ENCODE assay signal across 14 cellular contexts in the genomic region with DNA sequence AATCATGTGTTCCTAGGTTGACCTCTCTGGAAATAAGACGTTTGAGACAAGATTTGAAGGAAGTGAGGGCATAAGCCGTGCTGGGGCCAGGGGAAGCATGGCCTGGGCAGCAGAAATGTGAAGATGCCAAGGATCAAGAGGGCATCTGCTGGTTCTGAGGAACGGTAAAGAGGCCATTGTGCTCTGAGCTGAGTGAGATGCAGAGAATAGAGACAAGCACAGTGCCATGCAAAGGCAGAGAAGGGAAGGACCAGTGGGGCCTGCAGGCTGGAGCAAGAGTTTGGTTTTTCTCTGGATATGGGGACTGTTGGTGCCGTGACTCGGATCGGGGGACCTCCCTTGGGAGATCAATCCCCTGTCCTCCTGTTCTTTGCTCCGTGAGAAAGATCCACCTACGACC. TPM values are rescaled to one million over a fixed set of nuclear protein-coding genes. Genes with fewer than 3 reads are reported as not detected.
DNase-seq lines count a peak whose midpoint lies in the region; ATAC-seq, FAIRE-seq and TF ChIP-seq lines count a peak whose summit lies in the region.
"Had no signal": no experiment of that assay in that cellular context is flagged by ENCODE, and none has a peak within 500 bp of the region (broad histone marks: within the 10 kb centered on the region; RNA-seq: fewer than 3 reads in every experiment).

No MANE protein-coding gene starts in this region.

- H3K27me3 ChIP-seq in A673 (replicated peaks; ENCODE audit: insufficient read depth, low read depth, low read length, poor library complexity), result no peaks in the 10 kb centered on the region
- peaks cover 0 to 3% of the 10 kb centered on the region in 2 experiments; a peak in 1 of 4 replicates for H3K27me3 ChIP-seq in GM12878 (replicated peaks in 1 of 2; ENCODE audit: control insufficient read depth in 2 of 2, insufficient read depth in 2 of 2, low read length in 1 of 2)
- no peaks in the 10 kb centered on the region for H3K27me3 ChIP-seq in tibial nerve
- no peaks in the 10 kb centered on the region for H3K27me3 ChIP-seq in osteoblast (ENCODE audit: insufficient read depth, low read length)
- H3K27me3 ChIP-seq: BLaER1, gastrocnemius medialis, right atrium auricular region, testis had no signal

- no peak for TF ChIP-seq POLR2A in GM12878 (IDR thresholded peaks at IDR 0.05; ENCODE audit: low read depth, low read length)
- no peak for TF ChIP-seq POLR2A in tibial nerve (IDR thresholded peaks at IDR 0.05)

- H3K4me1 ChIP-seq in A673 (ENCODE audit: insufficient read depth, low read length, poor library complexity, severe bottlenecking) (peaks cover 27% of the 10 kb centered on the region), GM12878 (ENCODE audit: control insufficient read depth, insufficient read depth, low read length) (no peaks in the 10 kb centered on the region), tibial nerve (no peaks in the 10 kb centered on the region), osteoblast (ENCODE audit: insufficient read depth, low read length) (no peaks in the 10 kb centered on the region)
- H3K4me1 ChIP-seq: BLaER1, gastrocnemius medialis, right atrium auricular region, testis had no signal

- H2AFZ ChIP-seq in GM12878 (ENCODE audit: control insufficient read depth, low read depth, low read length), result no peak overlapping the region
- H2AFZ ChIP-seq in osteoblast (ENCODE audit: low read length), result no peak overlapping the region

- H3K36me3 ChIP-seq in A673 (ENCODE audit: insufficient read depth, low read length, poor library complexity, severe bottlenecking) (no peaks in the 10 kb centered on the region), GM12878 (ENCODE audit: control insufficient read depth in 2 of 2, insufficient read depth in 2 of 2, low read length in 1 of 2) (no peaks in the 10 kb centered on the region), tibial nerve (no peaks in the 10 kb centered on the region), osteoblast (ENCODE audit: insufficient read depth, low read length) (no peaks in the 10 kb centered on the region)
- H3K36me3 ChIP-seq: BLaER1, gastrocnemius medialis, right atrium auricular region had no signal

- RAD21 ChIA-PET in GM12878 (lab: Charles Lee; ENCODE audit: unreplicated experiment), result interaction anchor here (0.9 to 2.7 kb wide), 21 partner anchors 17 to 352 kb away, joined by 3 to 184 read pairs (median 12); partner anchors contain the start of gene SMPDL3A

- intact Hi-C loops in A673 (cut with micrococcal nuclease; ENCODE audit: unreplicated experiment), result loop anchor here (1.0 to 10.0 kb wide), 7 partner anchors 31 to 435 kb away; partner anchors contain the start of gene PKIB
- intact Hi-C loops in GM12878 (cut with micrococcal nuclease; ENCODE audit: unreplicated experiment), result loop anchor here (1.0 kb wide), 2 partner anchors 96 to 110 kb away; no protein-coding TSS in a partner anchor

- H3K27ac ChIP-seq in A673 (ENCODE audit: low read depth, low read length, poor library complexity, severe bottlenecking) (no peak overlapping the region), GM12878 (ENCODE audit: control insufficient read depth, insufficient read depth) (no peak overlapping the region), tibial nerve (no peak overlapping the region), osteoblast (ENCODE audit: low read depth, low read length) (no peak overlapping the region)
- H3K27ac ChIP-seq: BLaER1, gastrocnemius medialis, right atrium auricular region, testis had no signal

- DNase-seq in A673 (ENCODE audit: low spot score) (no peak), GM12878 (ENCODE audit: low read depth, low spot score) (no peak), tibial nerve (ENCODE audit: low spot score in 2 of 2) (no peak), NCI-H345 (lab: John Stamatoyannopoulos, UW) (no peak), osteoblast (ENCODE audit: insufficient read length, low spot score, missing footprints) (no peak)
- DNase-seq in activated T-cell treated with anti-CD3 and anti-CD28 coated beads, Interleukin-2, amount 50 U/mL, for 1 hour, result no peak
- DNase-seq: kidney had no signal

- peak overlapping the region; percentile 2 for H3K4me3 ChIP-seq in A673 (ENCODE audit: low read depth, low read length, poor library complexity, severe bottlenecking)
- no peak overlapping the region for H3K4me3 ChIP-seq in GM12878
- no peak overlapping the region for H3K4me3 ChIP-seq in tibial nerve
- H3K4me3 ChIP-seq in osteoblast (ENCODE audit: insufficient read depth, low read length), result no peak overlapping the region
- H3K4me3 ChIP-seq: BLaER1, gastrocnemius medialis, right atrium auricular region, testis had no signal

- H3K9me3 ChIP-seq in A673 (ENCODE audit: low read depth, low read length, poor library complexity, severe bottlenecking) (no peaks in the 10 kb centered on the region), GM12878 (replicated peaks; ENCODE audit: control insufficient read depth, insufficient read depth, low read length) (no peaks in the 10 kb centered on the region), tibial nerve (no peaks in the 10 kb centered on the region), osteoblast (ENCODE audit: low read depth, low read length) (no peaks in the 10 kb centered on the region)
- H3K9me3 ChIP-seq: BLaER1, gastrocnemius medialis, right atrium auricular region, testis had no signal

- WGBS in GM12878 (ENCODE audit: insufficient coverage, insufficient replicate concordance, low lambda C conversion rate, missing lambda C conversion rate), result 27% methylated on average over 7 of the region's 8 CpGs
- 62 to 67% methylated on average over 8 of the region's 8 CpGs for WGBS in tibial nerve, 2 donors

- SMC1A ChIA-PET in GM12878 (lab: Charles Lee; ENCODE audit: uncharacterized antibody, unreplicated experiment), result interaction anchor here (0.9 to 2.7 kb wide), 28 partner anchors 13 to 443 kb away, joined by 3 to 237 read pairs (median 9); partner anchors contain the start of genes SERINC1 and SMPDL3A

- POLR2A ChIA-PET in A673 (lab: Charles Lee; ENCODE audit: low non-redundant PET), result no interaction called here
- POLR2A ChIA-PET in GM12878 (lab: Charles Lee), result interaction anchor here (0.6 to 1.4 kb wide), 5 partner anchors 42 to 112 kb away, joined by 3 read pairs; no protein-coding TSS in a partner anchor

- H3K79me2 ChIP-seq in GM12878 (ENCODE audit: control insufficient read depth, insufficient read depth, low read length), result no peaks in the 10 kb centered on the region
- no peaks in the 10 kb centered on the region for H3K79me2 ChIP-seq in osteoblast (ENCODE audit: insufficient read depth, low read length)

- no peak for FAIRE-seq in GM12878 (lab: Jason Lieb, UNC)
- FAIRE-seq: A204.1 had no signal

- ATAC-seq in GM19395 (IDR thresholded peaks at IDR 0.05; ENCODE audit: unreplicated experiment) (peak; percentile 34), HG03103 (IDR thresholded peaks at IDR 0.05; ENCODE audit: low read depth, unreplicated experiment) (peak; percentile 14), GM12878 (peak; percentile 50)

- H3K4me2 ChIP-seq in GM12878 (ENCODE audit: control insufficient read depth, insufficient read depth) (no peak overlapping the region), osteoblast (ENCODE audit: insufficient read depth, low read length) (no peak overlapping the region)
- H3K4me2 ChIP-seq: BLaER1 had no signal

- H4K20me1 ChIP-seq in GM12878 (ENCODE audit: control insufficient read depth, insufficient read depth), result no peaks in the 10 kb centered on the region
- no peaks in the 10 kb centered on the region for H4K20me1 ChIP-seq in osteoblast (ENCODE audit: insufficient read depth, low read length)
- H4K20me1 ChIP-seq: BLaER1 had no signal

- H3K9ac ChIP-seq in GM12878 (ENCODE audit: control insufficient read depth, insufficient read depth, low read length), result no peak overlapping the region
- H3K9ac ChIP-seq: BLaER1 had no signal

- in situ Hi-C loops in GM12878 (cut with MboI), result loop anchor here (5.0 kb wide), 1 partner anchor 93 kb away; no protein-coding TSS in a partner anchor

- TF ChIP-seq RAD21 in GM12878 (IDR thresholded peaks at IDR 0.05; ENCODE audit: insufficient read depth, low read depth, low read length), result no peak

- TF ChIP-seq EP300 in GM12878 (IDR thresholded peaks at IDR 0.05; ENCODE audit: borderline replicate concordance in 1 of 2, control insufficient read depth in 1 of 2, low read depth in 2 of 2, low read length in 2 of 2), result no peak
- TF ChIP-seq EP300 in tibial nerve (IDR thresholded peaks at IDR 0.05), result no peak

- CTCF ChIA-PET in A673 (lab: Charles Lee) (interaction anchor here (1.0 to 2.5 kb wide), 8 partner anchors 27 to 540 kb away, joined by 3 to 27 read pairs (median 6); partner anchors contain the start of gene PKIB), GM12878 (lab: Yijun Ruan, JAX) (interaction anchor here (0.7 to 2.7 kb wide), 44 partner anchors 10 to 478 kb away, joined by 3 to 640 read pairs (median 6); partner anchors contain the start of genes FABP7, PKIB and SMPDL3A)

- no peak for TF ChIP-seq CTCF in A673 (conservative IDR thresholded peaks at IDR 0.05; ENCODE audit: low read depth, low read length)
- no peak for TF ChIP-seq CTCF in GM12878 (IDR thresholded peaks at IDR 0.05 in 2 of 3, conservative IDR thresholded peaks at IDR 0.05 in 1 of 3; ENCODE audit: control insufficient read depth in 2 of 3, extremely low read depth in 1 of 3, insufficient read depth in 1 of 3, low read depth in 3 of 3, low read length in 3 of 3)
- no peak for TF ChIP-seq CTCF in tibial nerve (IDR thresholded peaks at IDR 0.05)
- no peak for TF ChIP-seq CTCF in osteoblast (IDR thresholded peaks at IDR 0.05; ENCODE audit: extremely low read depth, low read depth, low read length)

- BruUV-seq in A673 (replicated peaks; lab: Mats Ljungman, UMichigan) (TSS peak; percentile 42), GM12878 (replicated peaks; lab: Mats Ljungman, UMichigan) (no TSS peak)

RNA-seq across cellular contexts. Expression of gene SMPDL3A, which starts 50.8 kb away (rescaled TPM):
- total RNA-seq in A673 (2021) (10.3 and 12.4 TPM in 2 replicates), GM12878 (2014; rRNA removed) (0.05 and 0.06 TPM in 2 replicates), GM12878 (2014; rRNA removed; fragmentation: Illumina TruSeq; extraction: Trizol) (0.09 and 0.18 TPM in 2 replicates), GM12878 (2021) (0.13 TPM in 1 of 2 replicates, not detected in the other), tibial nerve (10 to 100 TPM in 2 of 4 donors, 1 to 10 TPM in 2; 8.6 to 14.0 (median 10.5) TPM), osteoblast (22.7 and 23.5 TPM in 2 replicates)
- total RNA-seq in GM12878 (2013; cell fraction: nucleolus; rRNA removed), result not detected in 2 replicates
- not detected for polyA plus RNA-seq in GM12878 (2011; ENCODE audit: low read depth)
- polyA plus RNA-seq in GM12878 (2011; rRNA removed) (0.91 and 1.3 TPM in 2 replicates), GM12878 (2014; fragmentation: Illumina TruSeq; extraction: Trizol) (0.09 and 0.25 TPM in 2 replicates), GM12878 (2014; fragmentation: Nextera tagmentation; extraction: Ambion mirVana) (under 1 TPM; 0.05 to 0.07 TPM), GM12878 (2014; rRNA removed) (0.05 and 0.22 TPM in 2 replicates), GM12878 (2016; fragmentation: Nextera tagmentation; extraction: Ambion mirVana) (not detected)
- polyA plus RNA-seq in GM12878 (2011; cell fraction: cytosol; rRNA removed), result 0.52 and 1.2 TPM in 2 replicates
- polyA plus RNA-seq in GM12878 (2011; cell fraction: nucleus; rRNA removed), result 0.40 and 0.69 TPM in 2 replicates
- not detected in 2 replicates for polyA plus RNA-seq in GM12878 (2012)
- 0.26 and 0.66 TPM in 2 replicates for polyA minus RNA-seq in GM12878 (2011; rRNA and poly(A)+ RNA removed)
- polyA minus RNA-seq in GM12878 (2011; cell fraction: cytosol; rRNA and poly(A)+ RNA removed), result 0.62 and 0.67 TPM in 2 replicates
- polyA minus RNA-seq in GM12878 (2011; cell fraction: nucleus; rRNA and poly(A)+ RNA removed), result 0.29 TPM in 1 of 2 replicates, not detected in the other
